Comparison of ENCODE assay signal across 8 cellular contexts in genomic region chr1:234478481-234479309, GRCh38. TPM values are rescaled to one million over a fixed set of nuclear protein-coding genes. Genes with fewer than 3 reads are reported as not detected.
A peak's percentile ranks its signal among the peaks of the same experiment; 100 is the strongest.
DNase-seq lines count a peak whose midpoint lies in the region; ATAC-seq and TF ChIP-seq lines count a peak whose summit lies in the region.

TARBP1 (minus strand) TSS chr1:234479179; CDS start chr1:234479103, 76 bp downstream.

- peak; percentile 87 for TF ChIP-seq POLR2A in GM18951 (IDR thresholded peaks at IDR 0.05; ENCODE audit: extremely low read depth, insufficient read depth, insufficient read length)

- TF ChIP-seq CTCF in choroid plexus epithelial cell (conservative IDR thresholded peaks at IDR 0.05; ENCODE audit: low read depth, low read length) = no peak

- ATAC-seq in HG03159 (IDR thresholded peaks at IDR 0.05; ENCODE audit: unreplicated experiment) (peak; percentile 62), left colon (peak; percentile 80)

- peak within 1 kb of the TSS; percentile 76 for H3K4me3 ChIP-seq in choroid plexus epithelial cell (ENCODE audit: low read depth, low read length)

- intact Hi-C loops in left colon (cut with DNase I, micrococcal nuclease) = no loop called here

- DNase-seq in AML-193 (lab: John Stamatoyannopoulos, UW) (peak; percentile 66 to 69), NCI-H345 treated with DMSO at 0.1 percent for 48 hours (lab: John Stamatoyannopoulos, UW; ENCODE audit: unreplicated experiment) (peak; percentile 71), choroid plexus epithelial cell (ENCODE audit: low read depth) (peak; percentile 73), left colon (peak; percentile 50 to 81)
- DNase-seq in activated CD4-positive, alpha-beta T cell treated with anti-CD3 and anti-CD28 coated beads for 24 hours (ENCODE audit: low read depth in 2 of 2) = peak; percentile 61 to 63
- peak; percentile 66 for DNase-seq in stimulated activated CD4-positive, alpha-beta T cell treated with anti-CD3 and anti-CD28 coated beads, Interleukin-1b, Interleukin-23, amount 100 ng/mL, for 48 hours

- in situ Hi-C loops in GM18951 (cut with MboI; ENCODE audit: low sequenced_read_pairs, unreplicated experiment) = loop anchor here (10.0 to 25.0 kb wide), 4 partner anchors 94 to 934 kb away; no protein-coding TSS in a partner anchor

RNA-seq across cellular contexts. Expression of gene TARBP1, which starts in this region (rescaled TPM):
- total RNA-seq in left colon = 10 to 100 TPM; 19.9 to 30.5 TPM

Comparison
In these comparisons a context has a peak if more than half of its experiments do, and no peak if none do; other contexts are left out.
1. Peak in every context shown above with its lines: DNase-seq, ATAC-seq and H3K4me3 ChIP-seq.